In the genomic region with DNA sequence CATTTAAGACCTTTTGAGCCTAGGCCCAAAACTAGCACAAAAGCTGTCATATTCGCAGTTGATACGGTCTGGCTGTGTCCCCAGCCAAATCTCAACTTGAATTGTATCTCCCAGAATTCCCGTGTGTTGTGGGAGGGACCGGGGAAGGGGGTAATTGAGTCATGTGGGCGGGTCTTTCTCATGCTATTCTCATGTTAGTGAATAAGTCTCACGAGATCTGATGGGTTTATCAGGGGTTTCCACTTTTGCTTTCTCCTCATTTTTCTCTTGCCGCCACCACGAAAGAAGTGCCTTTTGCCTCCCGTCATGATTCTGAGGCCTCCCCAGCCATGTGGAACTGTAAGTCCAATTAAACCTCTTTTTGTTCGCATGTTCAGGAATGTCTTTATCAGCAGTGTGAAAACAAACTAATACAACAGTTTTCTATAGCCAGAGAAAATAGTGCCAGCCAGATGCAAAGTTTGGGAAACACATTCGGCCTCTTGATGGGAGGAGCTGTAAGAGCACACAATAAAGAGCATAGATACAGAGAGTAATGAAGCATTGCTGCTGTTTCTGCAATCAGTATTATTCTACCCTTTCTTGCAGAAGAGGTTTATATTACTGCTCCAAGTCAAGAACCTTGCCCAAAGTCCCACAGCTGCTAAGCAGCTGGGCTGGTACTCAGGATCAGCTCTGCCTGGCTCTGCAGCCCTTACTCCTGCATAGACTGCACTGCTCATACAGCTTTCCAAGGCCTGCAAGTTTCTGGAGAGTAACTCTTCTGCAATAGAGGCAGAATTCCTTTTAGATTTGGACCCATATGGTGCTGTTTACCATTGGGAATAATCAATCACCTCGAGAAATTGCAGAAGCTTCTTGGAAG, we compare ENCODE assay signal across 16 cellular contexts. TPM values are rescaled to one million over a fixed set of nuclear protein-coding genes. Genes with fewer than 3 reads are reported as not detected.
DNase-seq lines count a peak whose midpoint lies in the region; ATAC-seq, FAIRE-seq and TF ChIP-seq lines count a peak whose summit lies in the region.
"Had no signal": no experiment of that assay in that cellular context is flagged by ENCODE, and none has a peak within 500 bp of the region (broad histone marks: within the 10 kb centered on the region; RNA-seq: fewer than 3 reads in every experiment).

No MANE protein-coding gene starts in this region.

- H2BK5ac ChIP-seq in H1 (ENCODE audit: low read depth, low read length): no peak overlapping the region

- peaks cover 4% of the 10 kb centered on the region for H3K23me2 ChIP-seq in H1 (ENCODE audit: low read depth, low read length)

- peaks cover 9% of the 10 kb centered on the region for H3K79me1 ChIP-seq in H1 (ENCODE audit: low read depth, low read length)

- H3K18ac ChIP-seq in H1 (ENCODE audit: extremely low read depth, low read length): no peak overlapping the region

- no peak for FAIRE-seq in H1 (lab: Jason Lieb, UNC)
- FAIRE-seq: colon, urothelium cell line had no signal

- H3K27me3 ChIP-seq in H1 (replicated peaks in 1 of 4; ENCODE audit: control insufficient read depth in 3 of 4, extremely low read depth in 1 of 4, insufficient read depth in 3 of 4, low read length in 3 of 4) (no peaks in the 10 kb centered on the region), muscle layer of duodenum (ENCODE audit: low read depth, low read length) (no peaks in the 10 kb centered on the region)
- H3K27me3 ChIP-seq: right atrium auricular region had no signal

- H3K9ac ChIP-seq in H1 (replicated peaks in 1 of 4; ENCODE audit: extremely low read depth in 1 of 4, low read depth in 3 of 4, low read length in 3 of 4): peak overlapping the region; percentile 58 to 96 (median 70)

- H3K36me3 ChIP-seq in H1 (ENCODE audit: control insufficient read depth in 2 of 4, insufficient read depth in 4 of 4, low read length in 3 of 4) (peaks cover 20 to 54% (median 35%) of the 10 kb centered on the region in 4 experiments), muscle layer of duodenum (ENCODE audit: control insufficient read depth in 1 of 2, insufficient read depth in 2 of 2, low read length in 2 of 2) (peaks cover 0 to 6% of the 10 kb centered on the region in 2 donors)
- H3K36me3 ChIP-seq: right atrium auricular region had no signal

- TF ChIP-seq RAD21 in H1 (IDR thresholded peaks at IDR 0.05 in 1 of 2, conservative IDR thresholded peaks at IDR 0.05 in 1 of 2; ENCODE audit: low read depth in 2 of 2, low read length in 2 of 2): no peak

- no peak overlapping the region for H4K91ac ChIP-seq in H1 (replicated peaks; ENCODE audit: insufficient read length, low read length)

- TF ChIP-seq CTCF in AG04449 (IDR thresholded peaks at IDR 0.05; ENCODE audit: insufficient read depth, low read length, missing control alignments): no peak
- TF ChIP-seq CTCF in HFF-Myc (IDR thresholded peaks at IDR 0.05; ENCODE audit: low read depth, low read length, missing control alignments): no peak
- no peak for TF ChIP-seq CTCF in H1 (IDR thresholded peaks at IDR 0.05; ENCODE audit: control extremely low read depth in 1 of 3, insufficient read depth in 1 of 3, low read depth in 1 of 3, low read length in 3 of 3)

- no peak overlapping the region for H3K14ac ChIP-seq in H1 (ENCODE audit: insufficient read length)

- no peak overlapping the region for H3K23ac ChIP-seq in H1 (ENCODE audit: insufficient read length)

- peaks cover 16 to 19% of the 10 kb centered on the region in 2 experiments for H4K20me1 ChIP-seq in H1 (replicated peaks in 1 of 2; ENCODE audit: control insufficient read depth in 1 of 2, insufficient read depth in 2 of 2, low read length in 2 of 2)

- WGBS in H1 (ENCODE audit: extremely low coverage in 1 of 2, insufficient coverage in 1 of 2, insufficient read length in 1 of 2, insufficient replicate concordance in 2 of 2, low coverage in 1 of 2, low lambda C conversion rate in 2 of 2, missing lambda C conversion rate in 1 of 2), 2 experiments: 16% methylated on average over 12 of the region's 12 CpGs; no CpG with 5 or more reads in 1 of the 2 experiments

- H3K4me2 ChIP-seq in H1 (ENCODE audit: insufficient read depth in 1 of 2, low read depth in 2 of 2, low read length in 2 of 2): peak overlapping the region; percentile 72 to 89

- ATAC-seq in GM19035 (IDR thresholded peaks at IDR 0.05; ENCODE audit: unreplicated experiment): no peak
- no peak for ATAC-seq in HG02588 (IDR thresholded peaks at IDR 0.05; ENCODE audit: unreplicated experiment)

- H3K27ac ChIP-seq in H1 (ENCODE audit: low read depth, low read length) (peak overlapping the region; percentile 38; the same call in 1 of the 2 replicates), muscle layer of duodenum (ENCODE audit: low read length) (no peak overlapping the region)
- H3K27ac ChIP-seq: right atrium auricular region, SK-N-MC had no signal

- H3K9me3 ChIP-seq in H1 (ENCODE audit: insufficient read depth in 2 of 2, low read depth in 1 of 2, low read length in 1 of 2) (no peaks in the 10 kb centered on the region), muscle layer of duodenum (ENCODE audit: control insufficient read depth in 1 of 2, low read length in 2 of 2) (no peaks in the 10 kb centered on the region)
- H3K9me3 ChIP-seq: right atrium auricular region had no signal

- peak overlapping the region; percentile 2; the same call in 1 of the 2 replicates for H3K4me3 ChIP-seq in AG04449 (ENCODE audit: low read depth, low read length)
- H3K4me3 ChIP-seq in HFF-Myc (replicated peaks; ENCODE audit: low read depth, low read length): peak overlapping the region; percentile 50
- H3K4me3 ChIP-seq in H1 (ENCODE audit: extremely low read depth in 1 of 4, insufficient read depth in 2 of 4, low read depth in 3 of 4, low read length in 4 of 4): peak overlapping the region; percentile 69 to 96 (median 79)
- peak overlapping the region; percentile 40 to 53 for H3K4me3 ChIP-seq in muscle layer of duodenum (ENCODE audit: low read depth in 1 of 2, low read length in 2 of 2)
- H3K4me3 ChIP-seq: right atrium auricular region, SK-N-MC had no signal

- no peak overlapping the region for H2BK20ac ChIP-seq in H1 (ENCODE audit: low read length)

- H4K5ac ChIP-seq in H1 (ENCODE audit: insufficient read length, low read depth, low read length): peak overlapping the region; percentile 4

- no peak overlapping the region for H3K4ac ChIP-seq in H1 (replicated peaks; ENCODE audit: insufficient read length, low read depth, low read length)

- POLR2A ChIA-PET in AG04449 (lab: Yijun Ruan, JAX) (no interaction called here), H1 (lab: Charles Lee; ENCODE audit: partially characterized antibody) (interaction anchor here (0.8 to 13.5 kb wide), 28 partner anchors 8 to 421 kb away, joined by 3 to 233 read pairs (median 4); no protein-coding TSS in a partner anchor)

- no peak for TF ChIP-seq EP300 in H1 (IDR thresholded peaks at IDR 0.05; ENCODE audit: borderline replicate concordance in 1 of 2, low read depth in 2 of 2, low read length in 2 of 2)

- DNase-seq in AG04449 (ENCODE audit: low read depth, low spot score) (no peak), HFF-Myc (ENCODE audit: extremely low read depth, low read depth) (no peak), H1 (ENCODE audit: low read depth in 1 of 2, low spot score in 2 of 2) (peak; percentile 43 to 74), NCI-H1417 (lab: John Stamatoyannopoulos, UW) (no peak), CD1c-positive myeloid dendritic cell (ENCODE audit: extremely low spot score) (no peak)
- DNase-seq: activated CD4-positive, alpha-beta T cell treated with anti-CD3 and anti-CD28 coated beads for 4 hours; activated gamma-delta T cell treated with Interleukin-2 at 50 U/mL for 16 hours; AML-193; NCI-H69 had no signal

- H3K79me2 ChIP-seq in H1 (ENCODE audit: control insufficient read depth in 1 of 2, insufficient read depth in 2 of 2, low read length in 2 of 2): peaks cover 39 to 77% of the 10 kb centered on the region in 2 experiments

- CTCF ChIA-PET in AG04449 (lab: Yijun Ruan, JAX) (no interaction called here), H1 (lab: Charles Lee; ENCODE audit: partially characterized antibody) (interaction anchor here (0.6 to 6.1 kb wide), 9 partner anchors 9 to 42 kb away, joined by 3 to 44 read pairs (median 4); no protein-coding TSS in a partner anchor)

- no peak overlapping the region for H2AFZ ChIP-seq in H1 (ENCODE audit: low read length)

- H2BK120ac ChIP-seq in H1 (replicated peaks; ENCODE audit: low read depth, low read length): no peak overlapping the region

- H3K4me1 ChIP-seq in H1 (replicated peaks in 1 of 4; ENCODE audit: control insufficient read depth in 3 of 4, insufficient read depth in 4 of 4, low read length in 3 of 4) (peaks cover 6 to 22% (median 13%) of the 10 kb centered on the region in 4 experiments; a peak in 5 of 7 replicates), muscle layer of duodenum (ENCODE audit: control insufficient read depth in 1 of 2, insufficient read depth in 2 of 2, low read length in 2 of 2) (peaks cover 0 to 27% of the 10 kb centered on the region in 2 donors)

- H2BK12ac ChIP-seq in H1 (ENCODE audit: low read depth, low read length): no peak overlapping the region; the same call in 1 of the 2 replicates

- no peak overlapping the region for H2BK15ac ChIP-seq in H1 (ENCODE audit: low read length)

- H2AK5ac ChIP-seq in H1 (ENCODE audit: low read depth, low read length): no peak overlapping the region

- TF ChIP-seq POLR2A in H1 (IDR thresholded peaks at IDR 0.05; ENCODE audit: control extremely low read depth in 1 of 2, low read depth in 2 of 2, low read length in 2 of 2): peak; percentile 61 to 94

- H4K8ac ChIP-seq in H1 (ENCODE audit: extremely low read depth, insufficient read depth, low read length): no peak overlapping the region

- H3K56ac ChIP-seq in H1 (replicated peaks; ENCODE audit: insufficient read length, low read depth, low read length): peak overlapping the region; percentile 48

RNA-seq across cellular contexts. Expression of gene ZNF195, which starts 2.0 kb away (rescaled TPM):
- total RNA-seq in H1 (2021; fragmentation: NEBNext Ultra II Directional; extraction: Animal tissue kit (Norgen Biotek cat#: 25700)): 80.5 and 88.6 TPM in 2 replicates
- polyA plus RNA-seq in H1 (2011; rRNA removed): 23.4 and 23.9 TPM in 2 replicates
- polyA plus RNA-seq in H1 (2011; cell fraction: cytosol; rRNA removed): 36.6 TPM
- 53.3 TPM for polyA plus RNA-seq in H1 (2011; cell fraction: nucleus; rRNA removed)
- 50.4 to 66.5 TPM (median 58.0 TPM) in 4 replicates for polyA plus RNA-seq in H1 (2012, experiment 1 of 2)
- polyA plus RNA-seq in H1 (2012, experiment 2 of 2): 3.1 TPM
- polyA plus RNA-seq in H1 (2013, experiment 1 of 2): 73.9 TPM
- polyA plus RNA-seq in H1 (2013, experiment 2 of 2): 70.1 TPM
- polyA minus RNA-seq in H1 (2011; rRNA and poly(A)+ RNA removed): 98.3 and 120 TPM in 2 replicates
- polyA minus RNA-seq in H1 (2011; cell fraction: cytosol; rRNA and poly(A)+ RNA removed): 69.8 TPM
- polyA minus RNA-seq in H1 (2011; cell fraction: nucleus; rRNA and poly(A)+ RNA removed): 194 TPM

Comparison
In these comparisons a context has a peak if more than half of its experiments do, and no peak if none do; other contexts are left out.
1. DNase-seq: peak in H1 (2 of 2); none in AG04449 (single experiment), HFF-Myc (single experiment), NCI-H1417 (0 of 3) and CD1c-positive myeloid dendritic cell (single experiment).
2. H3K4me3 ChIP-seq: peak in every context shown above with its lines; median percentile 79 in H1; 50 in HFF-Myc; 46 in muscle layer of duodenum; 2 in AG04449.